Comparison of ENCODE assay signal across 11 cellular contexts in genomic region chr4:28357985-28358384, GRCh38.
DNase-seq lines count a peak whose midpoint lies in the region; ATAC-seq and TF ChIP-seq lines count a peak whose summit lies in the region.
"Had no signal": no experiment of that assay in that cellular context is flagged by ENCODE, and none has a peak within 500 bp of the region (broad histone marks: within the 10 kb centered on the region; RNA-seq: fewer than 3 reads in every experiment).

No MANE protein-coding gene starts in this region.

- dilution Hi-C loops in IMR-90 (cut with HindIII; ENCODE audit: low sequenced_read_pairs, unreplicated experiment): no loop called here

- H3K9me3 ChIP-seq in IMR-90 (ENCODE audit: control insufficient read depth, insufficient read depth, low read length): no peaks in the 10 kb centered on the region
- no peaks in the 10 kb centered on the region for H3K9me3 ChIP-seq in left ventricle myocardium inferior (replicated peaks)
- H3K9me3 ChIP-seq: heart right ventricle had no signal

- no peak overlapping the region for H3K23ac ChIP-seq in IMR-90 (ENCODE audit: low read depth, low read length)
- no peak overlapping the region for H3K23ac ChIP-seq in mesendoderm (ENCODE audit: low read length)

- 0 out of 2 replicates have a peak overlapping the region, but pooled peaks have one; percentile 0 for H4K91ac ChIP-seq in IMR-90 (ENCODE audit: insufficient read depth, low read depth, low read length)

- POLR2A ChIA-PET in IMR-90 (lab: Charles Lee; ENCODE audit: unreplicated experiment): no interaction called here

- no peak overlapping the region for H2AK5ac ChIP-seq in IMR-90 (ENCODE audit: low read depth, low read length)
- H2AK5ac ChIP-seq in mesendoderm (ENCODE audit: low read length): no peak overlapping the region

- H2BK120ac ChIP-seq in IMR-90 (ENCODE audit: low read depth, low read length) (no peak overlapping the region), mesendoderm (ENCODE audit: low read depth, low read length) (no peak overlapping the region)

- no peaks in the 10 kb centered on the region for H4K20me1 ChIP-seq in IMR-90 (ENCODE audit: insufficient read depth, low read length)

- intact Hi-C loops in IMR-90 (cut with micrococcal nuclease): loop anchor here (10.0 kb wide), 1 partner anchor 493 kb away; no protein-coding TSS in a partner anchor
- intact Hi-C loops in left ventricle myocardium inferior (cut with micrococcal nuclease): no loop called here

- H3K27ac ChIP-seq in IMR-90 (ENCODE audit: insufficient read depth, low read length) (no peak overlapping the region), mesendoderm (ENCODE audit: low read depth, low read length) (no peak overlapping the region), left ventricle myocardium inferior (replicated peaks) (no peak overlapping the region)
- H3K27ac ChIP-seq: heart right ventricle had no signal

- H4K5ac ChIP-seq in IMR-90 (ENCODE audit: low read depth, low read length): no peak overlapping the region
- no peak overlapping the region for H4K5ac ChIP-seq in mesendoderm (ENCODE audit: low read length)

- H3K9me1 ChIP-seq in IMR-90 (ENCODE audit: insufficient read depth, low read length): no peaks in the 10 kb centered on the region

- CTCF ChIA-PET in IMR-90 (lab: Yijun Ruan, JAX): no interaction called here

- H2BK20ac ChIP-seq in IMR-90 (ENCODE audit: low read depth, low read length): no peak overlapping the region

- no peak overlapping the region for H3K4me2 ChIP-seq in IMR-90 (ENCODE audit: low read depth, low read length)
- no peak overlapping the region for H3K4me2 ChIP-seq in mesendoderm (ENCODE audit: low read length)

- H4K8ac ChIP-seq in IMR-90 (ENCODE audit: low read depth in 2 of 2, low read length in 2 of 2) (no peak overlapping the region), mesendoderm (ENCODE audit: low read depth, low read length) (no peak overlapping the region)

- ATAC-seq in IMR-90 (ENCODE audit: low read depth) (peak; percentile 75), HG03432 (IDR thresholded peaks at IDR 0.05; ENCODE audit: unreplicated experiment) (no peak)
- ATAC-seq: heart right ventricle, T-cell had no signal

- TF ChIP-seq POLR2A in IMR-90 (IDR thresholded peaks at IDR 0.05; ENCODE audit: low read depth, low read length): no peak

- H2BK15ac ChIP-seq in IMR-90 (ENCODE audit: low read depth, low read length) (no peak overlapping the region), mesendoderm (replicated peaks; ENCODE audit: low read depth) (no peak overlapping the region)

- peak; percentile 57 for TF ChIP-seq RAD21 in IMR-90 (IDR thresholded peaks at IDR 0.05; ENCODE audit: low read length)

- H3K36me3 ChIP-seq in IMR-90 (ENCODE audit: control insufficient read depth, insufficient read depth, low read length) (no peaks in the 10 kb centered on the region), mesendoderm (ENCODE audit: control insufficient read depth, insufficient read depth, low read length) (no peaks in the 10 kb centered on the region), left ventricle myocardium inferior (no peaks in the 10 kb centered on the region)
- H3K36me3 ChIP-seq: heart right ventricle had no signal

- H3K14ac ChIP-seq in IMR-90 (replicated peaks; ENCODE audit: low read depth, low read length): no peak overlapping the region

- peak; percentile 9 for DNase-seq in AG20443 (ENCODE audit: low spot score)
- peak; percentile 39 for DNase-seq in IMR-90
- peak; percentile 54 for DNase-seq in choroid plexus epithelial cell (ENCODE audit: low read depth)
- DNase-seq in mesendoderm: peak; percentile 71
- no peak for DNase-seq in T-helper 9 cell
- DNase-seq in left ventricle myocardium inferior: no peak
- no peak for DNase-seq in stimulated activated CD4-positive, alpha-beta T cell treated with anti-CD3 and anti-CD28 coated beads, Interleukin-15, amount 100 ng/mL, for 24 hours
- DNase-seq: heart right ventricle, NCI-H2171, T-cell had no signal

- H2BK5ac ChIP-seq in IMR-90 (ENCODE audit: low read depth, low read length, poor library complexity, severe bottlenecking): no peak overlapping the region
- H2BK5ac ChIP-seq in mesendoderm (ENCODE audit: low read length): no peak overlapping the region

- no TSS peak for BruUV-seq in IMR-90 (replicated peaks; lab: Mats Ljungman, UMichigan)

- H2AK9ac ChIP-seq in IMR-90 (replicated peaks; ENCODE audit: low read depth, low read length, poor library complexity): no peak overlapping the region

- no peak overlapping the region for H2AFZ ChIP-seq in IMR-90 (replicated peaks; ENCODE audit: low read length, poor library complexity)

- H3K56ac ChIP-seq in IMR-90 (ENCODE audit: extremely low read depth, insufficient read depth, low read length) (no peak overlapping the region), mesendoderm (ENCODE audit: low read length) (no peak overlapping the region)

- TF ChIP-seq CTCF in IMR-90 (conservative IDR thresholded peaks at IDR 0.05; ENCODE audit: low read depth, low read length) (peak; percentile 40), choroid plexus epithelial cell (conservative IDR thresholded peaks at IDR 0.05; ENCODE audit: low read depth, low read length) (peak; percentile 59), left ventricle myocardium inferior (IDR thresholded peaks at IDR 0.05; ENCODE audit: borderline replicate concordance) (no peak)

- H3K79me1 ChIP-seq in IMR-90 (ENCODE audit: low read depth in 1 of 2, low read length in 2 of 2) (no peaks in the 10 kb centered on the region), mesendoderm (ENCODE audit: low read length) (no peaks in the 10 kb centered on the region)

- no peaks in the 10 kb centered on the region for H3K79me2 ChIP-seq in mesendoderm (ENCODE audit: control insufficient read depth, insufficient read depth, low read length)

- H3K18ac ChIP-seq in IMR-90 (ENCODE audit: low read depth, low read length) (no peak overlapping the region), mesendoderm (ENCODE audit: low read length) (no peak overlapping the region)

- H3K4me3 ChIP-seq in IMR-90 (ENCODE audit: insufficient read depth, low read depth, low read length) (no peak overlapping the region), choroid plexus epithelial cell (ENCODE audit: low read depth, low read length) (no peak overlapping the region), mesendoderm (ENCODE audit: low read length) (no peak overlapping the region), left ventricle myocardium inferior (no peak overlapping the region)
- H3K4me3 ChIP-seq: heart right ventricle had no signal

- H3K4me1 ChIP-seq in IMR-90 (ENCODE audit: control insufficient read depth, insufficient read depth, low read length) (no peaks in the 10 kb centered on the region), mesendoderm (ENCODE audit: control insufficient read depth, low read depth, low read length) (no peaks in the 10 kb centered on the region), left ventricle myocardium inferior (no peaks in the 10 kb centered on the region)
- H3K4me1 ChIP-seq: heart right ventricle had no signal

- no CpG with 5 or more reads among the region's 4 CpGs for WGBS in IMR-90 (ENCODE audit: extremely low coverage in 2 of 2, insufficient read length in 1 of 2), 2 experiments
- no CpG with 5 or more reads among the region's 4 CpGs for WGBS in mesendoderm (ENCODE audit: extremely low coverage, insufficient coverage, low lambda C conversion rate)

- in situ Hi-C loops in IMR-90 (cut with MboI; ENCODE audit: low sequenced_read_pairs): no loop called here

- H3K27me3 ChIP-seq in IMR-90 (ENCODE audit: control insufficient read depth, insufficient read depth, low read length) (no peaks in the 10 kb centered on the region), mesendoderm (ENCODE audit: insufficient read depth, low read length, poor library complexity) (no peaks in the 10 kb centered on the region), left ventricle myocardium inferior (ENCODE audit: low read depth) (no peaks in the 10 kb centered on the region)
- H3K27me3 ChIP-seq: heart right ventricle had no signal

- H3K4ac ChIP-seq in IMR-90 (ENCODE audit: low read depth, low read length) (no peak overlapping the region), mesendoderm (ENCODE audit: low read depth, low read length) (no peak overlapping the region)

- H3K9ac ChIP-seq in IMR-90 (ENCODE audit: low read depth, low read length) (no peak overlapping the region), mesendoderm (ENCODE audit: low read length) (no peak overlapping the region)

TF ChIP-seq in IMR-90, 13 proteins besides CTCF, POLR2A, EP300 and RAD21:
- TF ChIP-seq SMC3 (IDR thresholded peaks at IDR 0.05; ENCODE audit: low read depth, low read length) (peak; percentile 31; the same call in 1 of the 2 replicates), NFE2L2 (IDR thresholded peaks at IDR 0.05; ENCODE audit: low read depth, low read length) (no peak)

Comparison
In these comparisons a context has a peak if more than half of its experiments do, and no peak if none do; other contexts are left out.
1. DNase-seq: peak in AG20443 (single experiment), IMR-90 (single experiment), choroid plexus epithelial cell (single experiment) and mesendoderm (single experiment); none in T-helper 9 cell (single experiment), left ventricle myocardium inferior (single experiment) and stimulated activated CD4-positive, alpha-beta T cell treated with anti-CD3 and anti-CD28 coated beads, Interleukin-15, amount 100 ng/mL, for 24 hours (single experiment).